ENCODE assay signal across 27 cellular contexts in genomic region chr4:35986537-35986936, GRCh38.
"Had no signal": no experiment of that assay in that cellular context is flagged by ENCODE, and none has a peak within 500 bp of the region (broad histone marks: within the 10 kb centered on the region; RNA-seq: fewer than 3 reads in every experiment).

No MANE protein-coding gene starts in this region.

- DNase-seq: stimulated activated CD4-positive, alpha-beta T cell treated with anti-CD3 and anti-CD28 coated beads, Interleukin-2, amount 100 ng/mL, for 48 hours; stimulated activated CD4-positive, alpha-beta T cell treated with anti-CD3 and anti-CD28 coated beads, Interleukin-4, amount 100 ng/mL, for 1 hour; stimulated activated CD4-positive, alpha-beta T cell treated with anti-CD3 and anti-CD28 coated beads, Interleukin-4, amount 100 ng/mL, for 24 hours; stimulated activated CD4-positive, alpha-beta T cell treated with anti-CD3 and anti-CD28 coated beads, Interleukin-4, amount 100 ng/mL, for 4 hours; stimulated activated CD8-positive, alpha-beta memory T cell treated with anti-CD3 and anti-CD28 coated beads, Interleukin-4, amount 100 ng/mL, for 48 hours; stimulated activated naive B cell treated with anti-CD40 and anti-IgM and Interleukin-4, amounts not matched to agents 10 μg/mL and 1 μg/mL and 100 μg/mL, for 72 hours; stimulated activated naive CD4-positive, alpha-beta T cell; stimulated activated naive CD4-positive, alpha-beta T cell treated with Interleukin-2 at 50 U/mL for 16 hours; stimulated activated naive CD8-positive, alpha-beta T cell treated with anti-CD3 and anti-CD28 coated beads, Interleukin-15, amount 100 ng/mL, for 72 hours; stimulated activated naive CD8-positive, alpha-beta T cell treated with anti-CD3 and anti-CD28 coated beads, Interleukin-15, Interleukin-2, amounts not matched to agents 100 U/mL and 50 U/mL, for 24 hours; stomach; substantia nigra; testis; thyroid gland; tibial artery; transverse colon; trophoblast cell; upper lobe of left lung; upper lobe of right lung; uterus had no signal

- H3K27ac ChIP-seq: stomach, suprapubic skin, testis, thoracic aorta, thyroid gland, tibial artery, tibial nerve, transverse colon, upper lobe of left lung, upper lobe of right lung, uterus, vagina had no signal

- H3K9me3 ChIP-seq: suprapubic skin, testis, thoracic aorta, thyroid gland, upper lobe of right lung, uterus, vagina had no signal

- FAIRE-seq: urothelium cell line had no signal

- H3K36me3 ChIP-seq: stomach, suprapubic skin, thoracic aorta, thyroid gland, tibial artery, tibial nerve, transverse colon, upper lobe of left lung, upper lobe of right lung, uterus, vagina had no signal

- H3K4me1 ChIP-seq: stomach, suprapubic skin, testis, thyroid gland, tibial artery, tibial nerve, transverse colon, upper lobe of left lung, upper lobe of right lung, uterus, vagina had no signal

- ATAC-seq: stimulated activated effector memory CD8-positive, alpha-beta T cell treated with anti-CD3 and anti-CD28 coated beads, Interleukin-12 subunit alpha, Interleukin-12 subunit beta, amount 100 ng/mL, for 72 hours; stimulated activated memory B cell treated with anti-CD40 and anti-IgM and Interleukin-4, amounts not matched to agents 10 μg/mL and 1 μg/mL and 100 μg/mL, for 72 hours; stimulated activated naive B cell treated with anti-CD40 and anti-IgM and Interleukin-4, amounts not matched to agents 10 μg/mL and 1 μg/mL and 100 μg/mL, for 72 hours; stimulated activated naive CD8-positive, alpha-beta T cell treated with anti-CD3 and anti-CD28 coated beads, Interleukin-15, amount 100 ng/mL, for 72 hours; stimulated activated naive CD8-positive, alpha-beta T cell treated with anti-CD3 and anti-CD28 coated beads, Interleukin-15, Interleukin-2, amounts not matched to agents 100 U/mL and 50 U/mL, for 24 hours; upper lobe of right lung had no signal

- H3K27me3 ChIP-seq: stomach, suprapubic skin, testis, thyroid gland, tibial artery, tibial nerve, transverse colon, upper lobe of left lung, upper lobe of right lung, uterus, vagina had no signal

- H3K4me3 ChIP-seq: stomach, suprapubic skin, testis, thoracic aorta, thyroid gland, tibial artery, tibial nerve, transverse colon, upper lobe of left lung, upper lobe of right lung, uterus, vagina had no signal
